Comparison of ENCODE assay signal across 8 cellular contexts in genomic region chr12:46209914-46210834, GRCh38. TPM values are rescaled to one million over a fixed set of nuclear protein-coding genes. Genes with fewer than 3 reads are reported as not detected.
DNase-seq lines count a peak whose midpoint lies in the region; ATAC-seq and TF ChIP-seq lines count a peak whose summit lies in the region.

No MANE protein-coding gene starts in this region.

- H3K4me3 ChIP-seq in rectal smooth muscle tissue (ENCODE audit: low read length) = no peak overlapping the region

- no peak for TF ChIP-seq CTCF in CD4-positive, alpha-beta T cell (IDR thresholded peaks at IDR 0.05)
- no peak for TF ChIP-seq CTCF in endothelial cell (IDR thresholded peaks at IDR 0.05; ENCODE audit: unreplicated experiment)

- H3K4me1 Mint-ChIP-seq in CD4-positive, alpha-beta T cell (ENCODE audit: low read depth) = peaks cover 99% of the 10 kb centered on the region
- peaks cover 5% of the 10 kb centered on the region for H3K4me1 Mint-ChIP-seq in endothelial cell (ENCODE audit: unreplicated experiment)

- peak in 9 of 10 experiments; percentile 30 to 63 (median 54) for DNase-seq in CD4-positive, alpha-beta T cell
- peak; percentile 97 for DNase-seq in NCI-H1105 (lab: John Stamatoyannopoulos, UW)
- DNase-seq in activated CD4-positive, alpha-beta T cell treated with anti-CD3 and anti-CD28 coated beads for 4 hours = peak; percentile 78 to 80
- DNase-seq in endothelial cell (ENCODE audit: low spot score) = no peak
- DNase-seq in HCEC 1CT = no peak
- DNase-seq in middle frontal gyrus (ENCODE audit: extremely low spot score, low spot score) = no peak

- intact Hi-C loops in CD4-positive, alpha-beta T cell (cut with DNase I, micrococcal nuclease) = loop anchor here (1.0 to 10.0 kb wide), 6 partner anchors 8 to 1615 kb away; partner anchors contain the start of gene SLC38A1 (in 1 of the 2)

- H3K9ac ChIP-seq in rectal smooth muscle tissue (ENCODE audit: low read length) = no peak overlapping the region

- no peaks in the 10 kb centered on the region for H3K9me3 Mint-ChIP-seq in CD4-positive, alpha-beta T cell
- H3K9me3 Mint-ChIP-seq in endothelial cell (ENCODE audit: unreplicated experiment) = no peaks in the 10 kb centered on the region

- ATAC-seq in CD4-positive, alpha-beta T cell (ENCODE audit: poor library complexity) = peak; percentile 68
- peak; percentile 65 for ATAC-seq in GM21717 (IDR thresholded peaks at IDR 0.05; ENCODE audit: unreplicated experiment)

- H3K36me3 ChIP-seq in rectal smooth muscle tissue (ENCODE audit: control insufficient read depth, insufficient read depth, low read length) = no peaks in the 10 kb centered on the region

- H3K4me3 Mint-ChIP-seq in CD4-positive, alpha-beta T cell = peak overlapping the region; percentile 36
- no peak overlapping the region for H3K4me3 Mint-ChIP-seq in endothelial cell (ENCODE audit: unreplicated experiment)

- peak overlapping the region; percentile 82 for H3K27ac ChIP-seq in CD4-positive, alpha-beta T cell (ENCODE audit: low read depth, low read length)
- peak overlapping the region; percentile 51 for H3K27ac ChIP-seq in rectal smooth muscle tissue (ENCODE audit: low read depth, low read length)

- H3K9me3 ChIP-seq in CD4-positive, alpha-beta T cell (ENCODE audit: control insufficient read depth, low read length) = no peaks in the 10 kb centered on the region

- no peaks in the 10 kb centered on the region for H3K27me3 Mint-ChIP-seq in CD4-positive, alpha-beta T cell
- H3K27me3 Mint-ChIP-seq in endothelial cell (ENCODE audit: unreplicated experiment) = no peaks in the 10 kb centered on the region

- CTCF ChIA-PET in CD4-positive, alpha-beta T cell (lab: Charles Lee) = interaction anchor here (1.2 to 3.0 kb wide), 2 partner anchors 27 to 59 kb away, joined by 3 to 13 read pairs; partner anchors contain the start of gene SLC38A1

- H3K27me3 ChIP-seq in CD4-positive, alpha-beta T cell (ENCODE audit: control insufficient read depth, insufficient read depth, low read length) = no peaks in the 10 kb centered on the region
- no peaks in the 10 kb centered on the region for H3K27me3 ChIP-seq in rectal smooth muscle tissue (ENCODE audit: control insufficient read depth, insufficient read depth, low read length)

- H3K27ac Mint-ChIP-seq in CD4-positive, alpha-beta T cell = peak overlapping the region; percentile 96
- peak overlapping the region; percentile 34 for H3K27ac Mint-ChIP-seq in endothelial cell (ENCODE audit: unreplicated experiment)

- POLR2A ChIA-PET in CD4-positive, alpha-beta T cell (lab: Charles Lee) = interaction anchor here (0.6 to 10.8 kb wide), 6 partner anchors 7 to 314 kb away, joined by 3 to 94 read pairs (median 9); partner anchors contain the start of gene SLC38A1

- H3K36me3 Mint-ChIP-seq in CD4-positive, alpha-beta T cell (ENCODE audit: low read depth) = peaks cover 94% of the 10 kb centered on the region
- peaks cover 21% of the 10 kb centered on the region for H3K36me3 Mint-ChIP-seq in endothelial cell (ENCODE audit: low read depth, unreplicated experiment)

- peaks cover 36% of the 10 kb centered on the region for H3K4me1 ChIP-seq in rectal smooth muscle tissue (ENCODE audit: control insufficient read depth, insufficient read depth, low read length)

RNA-seq across cellular contexts. Expression of gene SLC38A1, which starts 58.7 kb away (rescaled TPM):
- total RNA-seq in CD4-positive, alpha-beta T cell = 100 to 1,000 TPM; 327 to 346 TPM
- 100 TPM for total RNA-seq in endothelial cell (ENCODE audit: unreplicated experiment)

Comparison
In these comparisons a context has a peak if more than half of its experiments do, and no peak if none do; other contexts are left out.
1. DNase-seq: peak in CD4-positive, alpha-beta T cell (9 of 10), NCI-H1105 (single experiment) and activated CD4-positive, alpha-beta T cell treated with anti-CD3 and anti-CD28 coated beads for 4 hours (2 of 2); none in endothelial cell (single experiment), HCEC 1CT (single experiment) and middle frontal gyrus (single experiment).